ENCODE assay signal across 35 cellular contexts in genomic region chr21:38599381-38599975, GRCh38.
"Had no signal": no experiment of that assay in that cellular context is flagged by ENCODE, and none has a peak within 500 bp of the region (broad histone marks: within the 10 kb centered on the region; RNA-seq: fewer than 3 reads in every experiment).

No MANE protein-coding gene starts in this region.

- DNase-seq: activated B cell treated with CpG ODN at 0.5 μM for 24 hours; activated CD4-positive, alpha-beta memory T cell treated with anti-CD3 and anti-CD28 coated beads for 36 hours; activated CD4-positive, alpha-beta T cell treated with anti-CD3 and anti-CD28 coated beads for 48 hours; activated CD8-positive, alpha-beta memory T cell treated with anti-CD3 and anti-CD28 coated beads, Interleukin-2, amount 10 ng/mL, durations not matched to agents 7 days and 5 days; activated CD8-positive, alpha-beta memory T cell treated with anti-CD3 and anti-CD28 coated beads, Interleukin-2, amount 50 U/mL, for 4 hours; activated CD8-positive, alpha-beta T cell treated with anti-CD3 and anti-CD28 coated beads, Interleukin-2, amount 10 ng/mL, durations not matched to agents 7 days and 5 days; activated gamma-delta T cell; activated naive CD4-positive, alpha-beta T cell; activated naive CD4-positive, alpha-beta T cell treated with anti-CD3 and anti-CD28 coated beads, Interleukin-2, amount 10 ng/mL, durations not matched to agents 7 days and 5 days; activated naive CD8-positive, alpha-beta T cell treated with anti-CD3 and anti-CD28 coated beads, Interleukin-2, amount 10 ng/mL, durations not matched to agents 7 days and 5 days; activated T-cell treated with anti-CD3 and anti-CD28 coated beads, Interleukin-2, amount 50 U/mL, for 1 hour; activated T-cell treated with anti-CD3 and anti-CD28 coated beads, Interleukin-2, amount 50 U/mL, for 48 hours; brain microvascular endothelial cell; caudate nucleus; cortex of kidney; dermis blood vessel endothelial cell; effector CD4-positive, alpha-beta T cell; effector memory CD8-positive, alpha-beta T cell; erythroblast; foreskin keratinocyte; gastrocnemius medialis; glutamatergic neuron; heart left ventricle; T-helper 1 cell; T-helper 17 cell; T1000; WERI-Rb-1 had no signal

- ATAC-seq: activated CD4-positive, CD25-positive, alpha-beta regulatory T cell treated with anti-CD3 and anti-CD28 coated beads, Interleukin-2, amount 50 U/mL, for 24 hours; activated CD8-positive, alpha-beta memory T cell treated with anti-CD3 and anti-CD28 coated beads, Interleukin-2, amount 10 ng/mL, durations not matched to agents 7 days and 5 days; activated CD8-positive, alpha-beta T cell treated with anti-CD3 and anti-CD28 coated beads, Interleukin-2, amount 10 ng/mL, durations not matched to agents 7 days and 5 days; activated naive CD4-positive, alpha-beta T cell treated with anti-CD3 and anti-CD28 coated beads, Interleukin-2, amount 50 U/mL, for 72 hours; effector memory CD8-positive, alpha-beta T cell; foreskin keratinocyte; gastrocnemius medialis; heart left ventricle; T-helper 17 cell had no signal

- H3K9me3 Mint-ChIP-seq: activated B cell treated with CpG ODN at 0.5 μM for 24 hours; activated CD4-positive, alpha-beta memory T cell treated with anti-CD3 and anti-CD28 coated beads for 36 hours; activated naive CD4-positive, alpha-beta T cell treated with anti-CD3 and anti-CD28 coated beads, Interleukin-2, amount 10 ng/mL, durations not matched to agents 7 days and 5 days; activated naive CD4-positive, alpha-beta T cell treated with anti-CD3 and anti-CD28 coated beads, Interleukin-2, amount 50 U/mL, for 72 hours; activated naive CD8-positive, alpha-beta T cell treated with anti-CD3 and anti-CD28 coated beads, Interleukin-2, amount 10 ng/mL, durations not matched to agents 7 days and 5 days; activated T-helper 1 cell treated with anti-CD3 and anti-CD28 coated beads, Interleukin-12 subunit alpha, Interleukin-12 subunit beta, Interleukin-2, Interleukin-4 antibody, amounts not matched to agents 30 ng/mL and 10 ng/mL and 1 ng/mL, durations not matched to agents 14 hours and 24 hours and 36 hours; activated T-helper 2 cell treated with anti-CD3 and anti-CD28 coated beads, Interferon-gamma antibody, Interleukin-2, Interleukin-4, amounts not matched to agents 10 μg/mL and 5 μg/mL and 100 μg/mL, durations not matched to agents 14 hours and 24 hours and 36 hours; T-helper 2 cell treated with Interferon-gamma antibody and Interleukin-4, amounts not matched to agents 5 μg/mL and 100 μg/mL, for 36 hours had no signal

- H3K27me3 Mint-ChIP-seq: activated B cell treated with CpG ODN at 0.5 μM for 24 hours; activated CD8-positive, alpha-beta memory T cell treated with anti-CD3 and anti-CD28 coated beads, Interleukin-2, amount 10 ng/mL, durations not matched to agents 7 days and 5 days had no signal

- H3K4me3 Mint-ChIP-seq: activated B cell treated with CpG ODN at 0.5 μM for 24 hours; activated CD4-positive, alpha-beta memory T cell treated with anti-CD3 and anti-CD28 coated beads for 36 hours; activated CD8-positive, alpha-beta memory T cell treated with anti-CD3 and anti-CD28 coated beads, Interleukin-2, amount 10 ng/mL, durations not matched to agents 7 days and 5 days; activated CD8-positive, alpha-beta T cell treated with anti-CD3 and anti-CD28 coated beads, Interleukin-2, amount 10 ng/mL, durations not matched to agents 7 days and 5 days; activated naive CD4-positive, alpha-beta T cell treated with anti-CD3 and anti-CD28 coated beads, Interleukin-2, amount 10 ng/mL, durations not matched to agents 7 days and 5 days; activated naive CD8-positive, alpha-beta T cell treated with anti-CD3 and anti-CD28 coated beads, Interleukin-2, amount 10 ng/mL, durations not matched to agents 7 days and 5 days; activated T-helper 1 cell treated with anti-CD3 and anti-CD28 coated beads, Interleukin-12 subunit alpha, Interleukin-12 subunit beta, Interleukin-2, Interleukin-4 antibody, amounts not matched to agents 30 ng/mL and 10 ng/mL and 1 ng/mL, durations not matched to agents 14 hours and 24 hours and 36 hours; effector memory CD8-positive, alpha-beta T cell; T-helper 17 cell; T-helper 2 cell treated with Interferon-gamma antibody and Interleukin-4, amounts not matched to agents 5 μg/mL and 100 μg/mL, for 36 hours had no signal

- H3K27ac Mint-ChIP-seq: activated B cell treated with CpG ODN at 0.5 μM for 24 hours; activated CD4-positive, alpha-beta memory T cell treated with anti-CD3 and anti-CD28 coated beads for 36 hours; activated CD8-positive, alpha-beta memory T cell treated with anti-CD3 and anti-CD28 coated beads, Interleukin-2, amount 10 ng/mL, durations not matched to agents 7 days and 5 days; activated CD8-positive, alpha-beta T cell treated with anti-CD3 and anti-CD28 coated beads, Interleukin-2, amount 10 ng/mL, durations not matched to agents 7 days and 5 days; activated naive CD4-positive, alpha-beta T cell treated with anti-CD3 and anti-CD28 coated beads, Interleukin-2, amount 10 ng/mL, durations not matched to agents 7 days and 5 days; activated naive CD8-positive, alpha-beta T cell treated with anti-CD3 and anti-CD28 coated beads, Interleukin-2, amount 10 ng/mL, durations not matched to agents 7 days and 5 days; activated T-helper 1 cell treated with anti-CD3 and anti-CD28 coated beads, Interleukin-12 subunit alpha, Interleukin-12 subunit beta, Interleukin-2, Interleukin-4 antibody, amounts not matched to agents 30 ng/mL and 10 ng/mL and 1 ng/mL, durations not matched to agents 14 hours and 24 hours and 36 hours; activated T-helper 2 cell treated with anti-CD3 and anti-CD28 coated beads, Interferon-gamma antibody, Interleukin-2, Interleukin-4, amounts not matched to agents 10 μg/mL and 5 μg/mL and 100 μg/mL, durations not matched to agents 14 hours and 24 hours and 36 hours; effector memory CD8-positive, alpha-beta T cell; T-helper 17 cell; T-helper 2 cell treated with Interferon-gamma antibody and Interleukin-4, amounts not matched to agents 5 μg/mL and 100 μg/mL, for 36 hours had no signal

- H3K36me3 ChIP-seq: brain microvascular endothelial cell, esophagus muscularis mucosa, gastrocnemius medialis, heart left ventricle, WERI-Rb-1 had no signal

- H3K27me3 ChIP-seq: gastrocnemius medialis had no signal

- H3K27ac ChIP-seq: brain microvascular endothelial cell, esophagus muscularis mucosa, foreskin keratinocyte, gastrocnemius medialis, heart left ventricle, WERI-Rb-1 had no signal

- H3K4me3 ChIP-seq: esophagus muscularis mucosa, gastrocnemius medialis, heart left ventricle had no signal

- H3K9me3 ChIP-seq: esophagus muscularis mucosa, gastrocnemius medialis, heart left ventricle had no signal

- FAIRE-seq: astrocyte, colon had no signal

- H3K4me1 Mint-ChIP-seq: activated B cell treated with CpG ODN at 0.5 μM for 24 hours; activated CD8-positive, alpha-beta memory T cell treated with anti-CD3 and anti-CD28 coated beads, Interleukin-2, amount 10 ng/mL, durations not matched to agents 7 days and 5 days; activated naive CD4-positive, alpha-beta T cell treated with anti-CD3 and anti-CD28 coated beads, Interleukin-2, amount 10 ng/mL, durations not matched to agents 7 days and 5 days had no signal

- H3K4me1 ChIP-seq: esophagus muscularis mucosa, foreskin keratinocyte, gastrocnemius medialis, heart left ventricle had no signal

- H3K36me3 Mint-ChIP-seq: activated CD4-positive, alpha-beta memory T cell treated with anti-CD3 and anti-CD28 coated beads for 36 hours; activated CD8-positive, alpha-beta memory T cell treated with anti-CD3 and anti-CD28 coated beads, Interleukin-2, amount 10 ng/mL, durations not matched to agents 7 days and 5 days; activated naive CD4-positive, alpha-beta T cell treated with anti-CD3 and anti-CD28 coated beads, Interleukin-2, amount 10 ng/mL, durations not matched to agents 7 days and 5 days; activated naive CD4-positive, alpha-beta T cell treated with anti-CD3 and anti-CD28 coated beads, Interleukin-2, amount 50 U/mL, for 72 hours; activated naive CD8-positive, alpha-beta T cell treated with anti-CD3 and anti-CD28 coated beads, Interleukin-2, amount 10 ng/mL, durations not matched to agents 7 days and 5 days had no signal
